Comparison of ENCODE assay signal across 15 cellular contexts in the genomic region with DNA sequence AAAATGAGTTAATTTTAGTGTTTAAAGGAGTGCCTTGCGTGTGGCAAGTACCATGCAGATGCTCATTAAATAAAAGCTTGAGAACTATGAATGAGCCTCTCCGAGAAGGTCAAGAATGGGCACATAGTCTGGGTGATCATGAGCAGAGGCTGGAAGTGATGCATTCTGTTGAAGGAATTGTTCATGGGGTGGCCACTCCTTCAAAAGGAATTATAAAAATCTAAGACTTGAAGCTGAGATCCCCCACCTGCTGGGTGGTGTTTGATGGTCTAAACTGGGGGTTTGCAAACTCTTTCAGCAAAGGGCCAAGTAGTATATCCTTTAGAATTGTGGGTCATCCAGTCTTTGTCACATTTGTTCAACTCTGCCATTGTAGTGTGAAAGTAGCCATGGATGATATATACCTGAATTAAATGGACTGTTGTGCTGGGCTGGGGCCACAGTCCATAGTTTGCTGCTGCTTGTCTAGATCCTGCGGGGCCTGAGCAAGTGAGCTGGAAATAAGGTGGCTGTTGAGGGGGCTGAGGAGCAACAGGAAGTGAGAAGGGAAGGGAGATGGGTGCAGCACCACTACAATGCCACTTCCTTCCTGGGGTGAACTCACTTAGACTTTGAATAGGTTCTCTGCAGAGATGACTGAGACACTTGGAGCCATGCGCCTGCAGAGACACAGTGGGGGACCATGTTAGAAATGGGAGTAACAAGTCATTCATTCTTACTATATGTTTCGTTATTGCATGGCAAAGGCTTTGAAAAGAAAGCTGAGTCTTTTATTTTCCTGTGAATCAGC.
DNase-seq lines count a peak whose midpoint lies in the region; ATAC-seq and TF ChIP-seq lines count a peak whose summit lies in the region.
"Had no signal": no experiment of that assay in that cellular context is flagged by ENCODE, and none has a peak within 500 bp of the region (broad histone marks: within the 10 kb centered on the region; RNA-seq: fewer than 3 reads in every experiment).

No MANE protein-coding gene starts in this region.

- no peak overlapping the region for H3K27ac ChIP-seq in DND-41 (ENCODE audit: low read length)
- peak overlapping the region; percentile 42 for H3K27ac ChIP-seq in neural cell (ENCODE audit: low read length)
- H3K27ac ChIP-seq: tibial artery had no signal

- H2AFZ ChIP-seq in DND-41 (ENCODE audit: low read depth, low read length) (no peak overlapping the region), neural cell (ENCODE audit: low read depth, low read length) (no peak overlapping the region)

- H3K36me3 ChIP-seq in DND-41 (ENCODE audit: insufficient read depth, low read length) = no peaks in the 10 kb centered on the region
- no peaks in the 10 kb centered on the region for H3K36me3 ChIP-seq in neural cell (ENCODE audit: insufficient read depth, low read length)
- H3K36me3 ChIP-seq in MG63 = no peaks in the 10 kb centered on the region
- H3K36me3 ChIP-seq: tibial artery had no signal

- no peak overlapping the region for H3K4me2 ChIP-seq in DND-41 (ENCODE audit: insufficient read depth, low read length)
- no peak overlapping the region for H3K4me2 ChIP-seq in neural cell (ENCODE audit: low read length)

- H3K27me3 Mint-ChIP-seq in effector memory CD8-positive, alpha-beta T cell = no peaks in the 10 kb centered on the region

- TF ChIP-seq CTCF in DND-41 (IDR thresholded peaks at IDR 0.05; ENCODE audit: borderline replicate concordance, extremely low read depth, low read length, poor library complexity, severe bottlenecking) = no peak
- no peak for TF ChIP-seq CTCF in neural cell (IDR thresholded peaks at IDR 0.05; ENCODE audit: poor library complexity, severe bottlenecking)

- no peaks in the 10 kb centered on the region for H3K4me1 ChIP-seq in DND-41 (ENCODE audit: insufficient read depth, low read length)

- H3K79me2 ChIP-seq in DND-41 (ENCODE audit: insufficient read depth, low read length) (no peaks in the 10 kb centered on the region), neural cell (replicated peaks; ENCODE audit: insufficient read depth, low read length) (no peaks in the 10 kb centered on the region)

- H3K4me3 ChIP-seq in DND-41 (ENCODE audit: low read depth in 1 of 2, low read length in 2 of 2) (no peak overlapping the region), neural cell (ENCODE audit: low read length) (peak overlapping the region; percentile 4), MG63 (no peak overlapping the region)
- H3K4me3 ChIP-seq: tibial artery had no signal

- ATAC-seq in DND-41 (ENCODE audit: insufficient read depth, low read depth) = peak; percentile 59; the same call in 2 of the 3 replicates
- no peak for ATAC-seq in effector memory CD8-positive, alpha-beta T cell (replicated peaks)
- no peak for ATAC-seq in GM18520 (IDR thresholded peaks at IDR 0.05; ENCODE audit: unreplicated experiment)
- ATAC-seq in GM19035 (IDR thresholded peaks at IDR 0.05; ENCODE audit: unreplicated experiment) = no peak

- DNase-seq in DND-41 (peak; percentile 11), Kasumi-1 (lab: John Stamatoyannopoulos, UW) (peak; percentile 48 to 59), MG63 (no peak)
- DNase-seq in effector memory CD8-positive, alpha-beta T cell = no peak
- no peak for DNase-seq in stimulated activated CD4-positive, alpha-beta T cell treated with anti-CD3 and anti-CD28 coated beads, Interleukin-12 subunit alpha, Interleukin-12 subunit beta, amount 100 ng/mL, for 4 hours
- DNase-seq: activated CD4-positive, alpha-beta T cell treated with anti-CD3 and anti-CD28 coated beads for 1 hour; activated T-cell treated with anti-CD3 and anti-CD28 coated beads, Interleukin-2, amount 50 U/mL, for 1 hour; amygdala; C1 segment of cervical spinal cord; NCI-H2029 treated with DMSO at 0.1 percent for 48 hours; stimulated activated CD4-positive, alpha-beta T cell treated with anti-CD3 and anti-CD28 coated beads, Interleukin-2, amount 100 ng/mL, for 24 hours; tibial artery had no signal

- H3K4me3 Mint-ChIP-seq in effector memory CD8-positive, alpha-beta T cell = peak overlapping the region; percentile 14 to 20

- H3F3A ChIP-seq in neural cell (ENCODE audit: insufficient read depth, low read length, poor library complexity, severe bottlenecking) = no peaks in the 10 kb centered on the region

- H3K9me3 ChIP-seq in DND-41 (ENCODE audit: insufficient read depth, low read length, severe bottlenecking) (peaks cover 6% of the 10 kb centered on the region), neural cell (ENCODE audit: low read length) (peaks cover 4% of the 10 kb centered on the region), MG63 (peaks cover 11% of the 10 kb centered on the region)

- no peak overlapping the region for H3K27ac Mint-ChIP-seq in effector memory CD8-positive, alpha-beta T cell

- TF ChIP-seq RAD21 in neural cell (conservative IDR thresholded peaks at IDR 0.05) = no peak

- TF ChIP-seq EP300 in neural cell (conservative IDR thresholded peaks at IDR 0.05; ENCODE audit: poor library complexity, severe bottlenecking) = no peak

- H3K9me3 Mint-ChIP-seq in effector memory CD8-positive, alpha-beta T cell = peaks cover 12 to 30% of the 10 kb centered on the region in 2 donors

- no peaks in the 10 kb centered on the region for H3K27me3 ChIP-seq in DND-41 (ENCODE audit: insufficient read depth, low read length, poor library complexity)
- no peaks in the 10 kb centered on the region for H3K27me3 ChIP-seq in neural cell (ENCODE audit: insufficient read depth, low read depth, low read length)
- no peaks in the 10 kb centered on the region for H3K27me3 ChIP-seq in MG63
- H3K27me3 ChIP-seq: tibial artery had no signal

- H4K20me1 ChIP-seq in DND-41 (ENCODE audit: insufficient read depth, low read length) (no peaks in the 10 kb centered on the region), neural cell (ENCODE audit: insufficient read depth) (no peaks in the 10 kb centered on the region)

- H3K9me2 ChIP-seq in neural cell (ENCODE audit: insufficient read depth, low read length) = no peaks in the 10 kb centered on the region

- H3K9ac ChIP-seq in DND-41 (ENCODE audit: low read depth, low read length) (no peak overlapping the region), neural cell (ENCODE audit: low read length) (no peak overlapping the region)

- H3K36me3 Mint-ChIP-seq in effector memory CD8-positive, alpha-beta T cell (ENCODE audit: insufficient read depth) = no peaks in the 10 kb centered on the region

- peaks cover 6 to 10% of the 10 kb centered on the region in 2 donors for H3K4me1 Mint-ChIP-seq in effector memory CD8-positive, alpha-beta T cell (ENCODE audit: low read depth in 2 of 2)

TF ChIP-seq in neural cell, 6 proteins besides CTCF, POLR2A, EP300 and RAD21:
- TF ChIP-seq, protein P1, sequence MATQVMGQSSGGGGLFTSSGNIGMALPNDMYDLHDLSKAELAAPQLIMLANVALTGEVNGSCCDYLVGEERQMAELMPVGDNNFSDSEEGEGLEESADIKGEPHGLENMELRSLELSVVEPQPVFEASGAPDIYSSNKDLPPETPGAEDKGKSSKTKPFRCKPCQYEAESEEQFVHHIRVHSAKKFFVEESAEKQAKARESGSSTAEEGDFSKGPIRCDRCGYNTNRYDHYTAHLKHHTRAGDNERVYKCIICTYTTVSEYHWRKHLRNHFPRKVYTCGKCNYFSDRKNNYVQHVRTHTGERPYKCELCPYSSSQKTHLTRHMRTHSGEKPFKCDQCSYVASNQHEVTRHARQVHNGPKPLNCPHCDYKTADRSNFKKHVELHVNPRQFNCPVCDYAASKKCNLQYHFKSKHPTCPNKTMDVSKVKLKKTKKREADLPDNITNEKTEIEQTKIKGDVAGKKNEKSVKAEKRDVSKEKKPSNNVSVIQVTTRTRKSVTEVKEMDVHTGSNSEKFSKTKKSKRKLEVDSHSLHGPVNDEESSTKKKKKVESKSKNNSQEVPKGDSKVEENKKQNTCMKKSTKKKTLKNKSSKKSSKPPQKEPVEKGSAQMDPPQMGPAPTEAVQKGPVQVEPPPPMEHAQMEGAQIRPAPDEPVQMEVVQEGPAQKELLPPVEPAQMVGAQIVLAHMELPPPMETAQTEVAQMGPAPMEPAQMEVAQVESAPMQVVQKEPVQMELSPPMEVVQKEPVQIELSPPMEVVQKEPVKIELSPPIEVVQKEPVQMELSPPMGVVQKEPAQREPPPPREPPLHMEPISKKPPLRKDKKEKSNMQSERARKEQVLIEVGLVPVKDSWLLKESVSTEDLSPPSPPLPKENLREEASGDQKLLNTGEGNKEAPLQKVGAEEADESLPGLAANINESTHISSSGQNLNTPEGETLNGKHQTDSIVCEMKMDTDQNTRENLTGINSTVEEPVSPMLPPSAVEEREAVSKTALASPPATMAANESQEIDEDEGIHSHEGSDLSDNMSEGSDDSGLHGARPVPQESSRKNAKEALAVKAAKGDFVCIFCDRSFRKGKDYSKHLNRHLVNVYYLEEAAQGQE (IDR thresholded peaks at IDR 0.05; ENCODE audit: borderline replicate concordance) = no peak
- TF ChIP-seq SMC3 (conservative IDR thresholded peaks at IDR 0.05; ENCODE audit: poor library complexity) = no peak
- TF ChIP-seq TAF1 (IDR thresholded peaks at IDR 0.05; ENCODE audit: low read depth) = no peak

Comparison
In these comparisons a context has a peak if more than half of its experiments do, and no peak if none do; other contexts are left out.
1. DNase-seq: peak in DND-41 (single experiment) and Kasumi-1 (2 of 2); none in effector memory CD8-positive, alpha-beta T cell (0 of 3), MG63 (single experiment) and stimulated activated CD4-positive, alpha-beta T cell treated with anti-CD3 and anti-CD28 coated beads, Interleukin-12 subunit alpha, Interleukin-12 subunit beta, amount 100 ng/mL, for 4 hours (single experiment).